11 cellular contexts compared by ENCODE assay signal in genomic region chr6:33985333-33985751, GRCh38.
"Had no signal": no experiment of that assay in that cellular context is flagged by ENCODE, and none has a peak within 500 bp of the region (broad histone marks: within the 10 kb centered on the region; RNA-seq: fewer than 3 reads in every experiment).

No MANE protein-coding gene starts in this region.

- H3K9me3 ChIP-seq: adrenal gland, esophagus muscularis mucosa, tibial artery had no signal

- H3K4me3 ChIP-seq: adrenal gland, esophagus muscularis mucosa, tibial artery had no signal

- ATAC-seq: stimulated activated effector memory CD8-positive, alpha-beta T cell treated with anti-CD3 and anti-CD28 coated beads, Interleukin-12 subunit alpha, Interleukin-12 subunit beta, amount 100 ng/mL, for 72 hours had no signal

- H3K9me3 Mint-ChIP-seq: activated naive CD4-positive, alpha-beta T cell treated with anti-CD3 and anti-CD28 coated beads, Interleukin-2, amount 50 U/mL, for 24 hours; activated T-cell treated with anti-CD3 and anti-CD28 coated beads, Interleukin-2, amount 50 U/mL, for 24 hours; stimulated activated effector memory CD8-positive, alpha-beta T cell treated with anti-CD3 and anti-CD28 coated beads, Interleukin-12 subunit alpha, Interleukin-12 subunit beta, amount 100 ng/mL, for 72 hours had no signal

- FAIRE-seq: TTC549 had no signal

- H3K27me3 ChIP-seq: adrenal gland had no signal

- H3K9ac ChIP-seq: parathyroid adenoma had no signal

- H3K36me3 ChIP-seq: adrenal gland, esophagus muscularis mucosa, tibial artery had no signal

- H3K79me2 ChIP-seq: parathyroid adenoma had no signal

- DNase-seq: activated effector memory CD4-positive, alpha-beta T cell treated with Interleukin-2 at 50 U/mL for 16 hours; activated T-cell treated with anti-CD3 and anti-CD28 coated beads, Interleukin-2, amount 50 U/mL, for 24 hours; adrenal gland; hippocampal formation; T-helper 2 cell had no signal

- H2AFZ ChIP-seq: parathyroid adenoma had no signal

- H3K4me3 Mint-ChIP-seq: activated naive CD4-positive, alpha-beta T cell treated with anti-CD3 and anti-CD28 coated beads, Interleukin-2, amount 50 U/mL, for 24 hours; activated T-cell treated with anti-CD3 and anti-CD28 coated beads, Interleukin-2, amount 50 U/mL, for 24 hours; stimulated activated effector memory CD8-positive, alpha-beta T cell treated with anti-CD3 and anti-CD28 coated beads, Interleukin-12 subunit alpha, Interleukin-12 subunit beta, amount 100 ng/mL, for 72 hours had no signal

- H3K27ac ChIP-seq: adrenal gland, esophagus muscularis mucosa, parathyroid adenoma, tibial artery had no signal

- H3K27me3 Mint-ChIP-seq: activated naive CD4-positive, alpha-beta T cell treated with anti-CD3 and anti-CD28 coated beads, Interleukin-2, amount 50 U/mL, for 24 hours; activated T-cell treated with anti-CD3 and anti-CD28 coated beads, Interleukin-2, amount 50 U/mL, for 24 hours had no signal

- H3K4me1 ChIP-seq: adrenal gland, esophagus muscularis mucosa, parathyroid adenoma, tibial artery had no signal

- H3K27ac Mint-ChIP-seq: activated naive CD4-positive, alpha-beta T cell treated with anti-CD3 and anti-CD28 coated beads, Interleukin-2, amount 50 U/mL, for 24 hours; activated T-cell treated with anti-CD3 and anti-CD28 coated beads, Interleukin-2, amount 50 U/mL, for 24 hours; stimulated activated effector memory CD8-positive, alpha-beta T cell treated with anti-CD3 and anti-CD28 coated beads, Interleukin-12 subunit alpha, Interleukin-12 subunit beta, amount 100 ng/mL, for 72 hours had no signal

- H3K36me3 Mint-ChIP-seq: activated naive CD4-positive, alpha-beta T cell treated with anti-CD3 and anti-CD28 coated beads, Interleukin-2, amount 50 U/mL, for 24 hours; stimulated activated effector memory CD8-positive, alpha-beta T cell treated with anti-CD3 and anti-CD28 coated beads, Interleukin-12 subunit alpha, Interleukin-12 subunit beta, amount 100 ng/mL, for 72 hours had no signal
